ENCODE assay signal across 10 cellular contexts in the genomic region with DNA sequence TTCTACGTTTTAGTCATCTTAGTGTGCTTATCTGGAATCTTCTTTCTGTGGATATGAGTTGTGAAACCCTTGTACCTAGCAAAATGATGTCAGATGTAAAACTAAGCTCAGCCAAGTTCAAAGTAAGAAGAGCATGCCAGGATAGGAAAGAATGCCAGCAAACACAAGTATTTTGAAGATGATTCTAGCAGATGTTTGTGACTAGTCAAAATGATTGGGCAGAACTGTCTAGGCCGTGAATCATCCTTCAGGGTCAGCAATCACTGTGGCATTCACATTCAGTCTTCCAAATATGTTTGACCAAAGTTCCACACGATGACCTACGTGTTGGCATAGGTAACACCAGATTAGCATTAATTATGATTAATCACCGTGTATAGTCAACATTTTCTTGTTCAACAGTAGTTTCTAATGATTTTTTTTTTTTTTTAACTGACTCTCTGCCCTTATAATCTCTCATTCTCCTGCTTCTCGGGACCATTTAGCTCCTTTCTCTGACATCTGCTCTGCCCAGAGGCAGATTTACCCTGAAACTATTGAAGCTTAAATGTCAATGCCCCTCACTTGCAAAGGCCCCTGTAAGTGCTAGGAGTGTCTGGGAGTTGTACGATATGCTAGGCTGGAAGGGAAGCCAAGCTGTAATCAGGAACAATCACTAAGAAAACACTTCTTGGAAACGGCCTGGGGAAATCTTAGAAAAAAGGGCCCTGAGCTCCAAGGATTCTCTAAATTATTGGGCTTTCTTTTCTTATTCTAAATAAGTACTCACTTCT. TPM values are rescaled to one million over a fixed set of nuclear protein-coding genes. Genes with fewer than 3 reads are reported as not detected.
DNase-seq lines count a peak whose midpoint lies in the region; ATAC-seq and TF ChIP-seq lines count a peak whose summit lies in the region.
"Had no signal": no experiment of that assay in that cellular context is flagged by ENCODE, and none has a peak within 500 bp of the region (broad histone marks: within the 10 kb centered on the region; RNA-seq: fewer than 3 reads in every experiment).

No MANE protein-coding gene starts in this region.

- peaks cover 2% of the 10 kb centered on the region for H3K9me3 Mint-ChIP-seq in Calu3 (ENCODE audit: low read depth, unreplicated experiment)

- no peak for TF ChIP-seq POLR2A in right lobe of liver (IDR thresholded peaks at IDR 0.05)

- BruUV-seq in Calu3 (replicated peaks; lab: Mats Ljungman, UMichigan): no TSS peak

- no peak overlapping the region for H3K4me3 ChIP-seq in right atrium auricular region
- H3K4me3 ChIP-seq in right lobe of liver: no peak overlapping the region
- H3K4me3 ChIP-seq in aorta (ENCODE audit: low read length in 2 of 2): peak overlapping the region in 1 of 2 donors; percentile 48

- intact Hi-C loops in Right ventricle myocardium superior (cut with DNase I) (loop anchor here (10.0 kb wide), 1 partner anchor 92 kb away; no protein-coding TSS in a partner anchor), right lobe of liver (cut with DNase I) (no loop called here), aorta (cut with DNase I) (loop anchor here in 1 of 2 donors (10.0 kb wide), 1 partner anchor 92 kb away; no protein-coding TSS in a partner anchor), Calu3 (cut with micrococcal nuclease; ENCODE audit: unreplicated experiment) (loop anchor here (10.0 kb wide), 2 partner anchors 722 to 982 kb away; no protein-coding TSS in a partner anchor)

- H3K27me3 ChIP-seq in right atrium auricular region (no peaks in the 10 kb centered on the region), right lobe of liver (no peaks in the 10 kb centered on the region), aorta (ENCODE audit: control insufficient read depth in 1 of 2, insufficient read depth in 2 of 2, low read length in 1 of 2) (no peaks in the 10 kb centered on the region)

- H3K36me3 ChIP-seq in right atrium auricular region: no peaks in the 10 kb centered on the region
- H3K36me3 ChIP-seq in right lobe of liver: no peaks in the 10 kb centered on the region
- H3K36me3 ChIP-seq in aorta (ENCODE audit: control insufficient read depth in 1 of 2, insufficient read depth in 2 of 2, low read length in 1 of 2): no peaks in the 10 kb centered on the region

- H3K36me3 Mint-ChIP-seq in Calu3 (ENCODE audit: insufficient read depth, unreplicated experiment): peaks cover 21% of the 10 kb centered on the region

- CTCF ChIA-PET in Calu3 (lab: Charles Lee): interaction anchor here (0.7 to 2.6 kb wide), 10 partner anchors 8 to 661 kb away, joined by 3 to 10 read pairs (median 4); no protein-coding TSS in a partner anchor

- 45% methylated on average over 8 of the region's 8 CpGs for WGBS in right lobe of liver (ENCODE audit: insufficient coverage, low coverage, low lambda C conversion rate, missing lambda C conversion rate)
- WGBS in aorta, 2 donors: 10 to 13% methylated on average over 8 of the region's 8 CpGs

- H3K27ac ChIP-seq in right atrium auricular region (peak overlapping the region in 1 of 2 donors; percentile 64), right lobe of liver (peak overlapping the region; percentile 53 to 65 (median 63)), aorta (ENCODE audit: low read depth in 1 of 2, low read length in 2 of 2) (peak overlapping the region; percentile 28 to 75)

- H3K27ac Mint-ChIP-seq in Calu3 (ENCODE audit: unreplicated experiment): no peak overlapping the region

- peaks cover 34% of the 10 kb centered on the region for H3K4me1 Mint-ChIP-seq in Calu3 (ENCODE audit: low read depth, unreplicated experiment)

- no peak for TF ChIP-seq CTCF in right atrium auricular region (IDR thresholded peaks at IDR 0.05)
- TF ChIP-seq CTCF in right lobe of liver (IDR thresholded peaks at IDR 0.05): no peak
- TF ChIP-seq CTCF in Calu3 (IDR thresholded peaks at IDR 0.05; ENCODE audit: unreplicated experiment): no peak

- H3K4me1 ChIP-seq in right atrium auricular region: peaks cover 0 to 37% of the 10 kb centered on the region in 2 donors
- H3K4me1 ChIP-seq in right lobe of liver: peaks cover 0 to 43% (median 6%) of the 10 kb centered on the region in 4 donors
- H3K4me1 ChIP-seq in aorta (ENCODE audit: control insufficient read depth in 1 of 2, insufficient read depth in 2 of 2, low read length in 2 of 2): peaks cover 9 to 13% of the 10 kb centered on the region in 2 donors

- peak; percentile 56 for ATAC-seq in Right ventricle myocardium superior (ENCODE audit: poor library complexity)
- peak; percentile 45 to 69 (median 60) for ATAC-seq in right lobe of liver
- ATAC-seq in aorta (ENCODE audit: low FRiP score): peak; percentile 64

- no peak overlapping the region for H3K4me3 Mint-ChIP-seq in Calu3 (ENCODE audit: low read depth, unreplicated experiment)

- H3K9me3 ChIP-seq in right atrium auricular region (no peaks in the 10 kb centered on the region), right lobe of liver (no peaks in the 10 kb centered on the region), aorta (ENCODE audit: control insufficient read depth, low read length) (no peaks in the 10 kb centered on the region)

- H3K27me3 Mint-ChIP-seq in Calu3 (ENCODE audit: unreplicated experiment): no peaks in the 10 kb centered on the region

- DNase-seq in Right ventricle myocardium superior (no peak), right atrium auricular region (ENCODE audit: low spot score) (no peak), dermis blood vessel endothelial cell (peak; percentile 69), right lobe of liver (no peak), aorta (no peak), 8988T (no peak), Calu3 (no peak), DMS 273 treated with DMSO at 0.1 percent for 48 hours (lab: John Stamatoyannopoulos, UW) (no peak)
- DNase-seq: activated naive CD4-positive, alpha-beta T cell treated with Interleukin-2 at 50 U/mL for 16 hours; stimulated activated CD4-positive, alpha-beta T cell treated with anti-CD3 and anti-CD28 coated beads, Interleukin-4, amount 100 ng/mL, for 4 hours had no signal

RNA-seq across cellular contexts. Expression of a gene that starts 5.7 kb away (rescaled TPM):
- total RNA-seq in Right ventricle myocardium superior: 16.9 TPM
- 10 to 100 TPM; 18.2 to 30.5 TPM for total RNA-seq in right atrium auricular region
- 124 and 201 TPM in 2 replicates for total RNA-seq in dermis blood vessel endothelial cell
- 100 to 1,000 TPM in 1 of 6 experiments, 10 to 100 TPM in 5; 22.7 to 196 (median 57.6) TPM for total RNA-seq in right lobe of liver
- 100 to 1,000 TPM; 109 to 147 TPM for total RNA-seq in aorta
- polyA plus RNA-seq in aorta: 10 to 100 TPM; 15.4 to 30.8 TPM
- total RNA-seq in Calu3 (2022): 84.0 and 123 TPM in 2 replicates

Comparison
In these comparisons a context has a peak if more than half of its experiments do, and no peak if none do; other contexts are left out.
1. intact Hi-C loops: an anchor here in Right ventricle myocardium superior (10.0 kb wide) and Calu3 (10.0 kb wide); none called in right lobe of liver.